In genomic region chr17:74361613-74362391, GRCh38 we compare ENCODE assay signal across 9 cellular contexts. TPM values are rescaled to one million over a fixed set of nuclear protein-coding genes. Genes with fewer than 3 reads are reported as not detected.
DNase-seq lines count a peak whose midpoint lies in the region; ATAC-seq and TF ChIP-seq lines count a peak whose summit lies in the region.
"Had no signal": no experiment of that assay in that cellular context is flagged by ENCODE, and none has a peak within 500 bp of the region (broad histone marks: within the 10 kb centered on the region; RNA-seq: fewer than 3 reads in every experiment).

A gene with protein sequence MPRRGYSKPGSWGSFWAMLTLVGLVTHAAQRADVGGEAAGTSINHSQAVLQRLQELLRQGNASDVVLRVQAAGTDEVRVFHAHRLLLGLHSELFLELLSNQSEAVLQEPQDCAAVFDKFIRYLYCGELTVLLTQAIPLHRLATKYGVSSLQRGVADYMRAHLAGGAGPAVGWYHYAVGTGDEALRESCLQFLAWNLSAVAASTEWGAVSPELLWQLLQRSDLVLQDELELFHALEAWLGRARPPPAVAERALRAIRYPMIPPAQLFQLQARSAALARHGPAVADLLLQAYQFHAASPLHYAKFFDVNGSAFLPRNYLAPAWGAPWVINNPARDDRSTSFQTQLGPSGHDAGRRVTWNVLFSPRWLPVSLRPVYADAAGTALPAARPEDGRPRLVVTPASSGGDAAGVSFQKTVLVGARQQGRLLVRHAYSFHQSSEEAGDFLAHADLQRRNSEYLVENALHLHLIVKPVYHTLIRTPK (minus strand): TSS chr17:74361868. CDS start chr17:74361819, 49 bp downstream.

- peak; percentile 43 for ATAC-seq in central memory CD8-positive, alpha-beta T cell (replicated peaks; ENCODE audit: extremely low read depth, poor library complexity, severe bottlenecking)
- ATAC-seq in left lobe of liver (peak; percentile 79), GM21515 (IDR thresholded peaks at IDR 0.05; ENCODE audit: unreplicated experiment) (no peak), HG03460 (IDR thresholded peaks at IDR 0.05; ENCODE audit: unreplicated experiment) (no peak)

- H3K27me3 Mint-ChIP-seq in central memory CD8-positive, alpha-beta T cell, result peaks cover 38% of the 10 kb centered on the region

- no peaks in the 10 kb centered on the region for H3K4me1 Mint-ChIP-seq in central memory CD8-positive, alpha-beta T cell

- POLR2A ChIA-PET in HEK293 (lab: Yijun Ruan, JAX), result interaction anchor here (1.0 to 1.4 kb wide), 3 partner anchors 17 to 158 kb away, joined by 3 to 5 read pairs (median 5); partner anchors contain the start of gene RPL38

- H3K9me3 Mint-ChIP-seq in central memory CD8-positive, alpha-beta T cell, result no peaks in the 10 kb centered on the region

- peak; percentile 41 for TF ChIP-seq CTCF in AG09319 (IDR thresholded peaks at IDR 0.05; ENCODE audit: low read depth, low read length)
- TF ChIP-seq CTCF in HEK293 (tag by site-specific recombination; IDR thresholded peaks at IDR 0.05), result peak; percentile 79

- DNase-seq in AG09319 (ENCODE audit: extremely low read depth, low read depth) (no peak), SJCRH30 (peak; percentile 28 to 46), left lobe of liver (ENCODE audit: low spot score) (peak; percentile 56)
- no peak for DNase-seq in central memory CD8-positive, alpha-beta T cell (ENCODE audit: low spot score in 2 of 2)

- H3K4me3 ChIP-seq in HEK293 (ENCODE audit: low read depth, low read length) (no peak within 1 kb of the TSS), SJCRH30 (no peak within 1 kb of the TSS)

- peaks cover 11% of the 10 kb centered on the region; the same call in 1 of the 2 replicates for H3K27me3 ChIP-seq in SJCRH30

- H3K27ac ChIP-seq in HEK293 (ENCODE audit: extremely low read depth, low read depth, low read length), result no peak within 1 kb of the TSS
- no peak within 1 kb of the TSS for H3K27ac ChIP-seq in SJCRH30
- H3K27ac ChIP-seq in temporal lobe (ENCODE audit: low read depth, low read length), result peak within 1 kb of the TSS; percentile 55
- H3K27ac ChIP-seq: epithelial cell of prostate had no signal

- H3K36me3 ChIP-seq in HEK293 (ENCODE audit: control insufficient read depth in 2 of 2, insufficient read depth in 1 of 2, low read length in 2 of 2) (no peaks in the 10 kb centered on the region), SJCRH30 (no peaks in the 10 kb centered on the region)

- H3K36me3 Mint-ChIP-seq in central memory CD8-positive, alpha-beta T cell (ENCODE audit: insufficient read depth), result peaks cover 3% of the 10 kb centered on the region

- no peak within 1 kb of the TSS for H3K4me3 Mint-ChIP-seq in central memory CD8-positive, alpha-beta T cell

- no peak within 1 kb of the TSS for H3K27ac Mint-ChIP-seq in central memory CD8-positive, alpha-beta T cell (ENCODE audit: low read depth)

- H3K9me3 ChIP-seq in HEK293 (ENCODE audit: control insufficient read depth, insufficient read depth, low read depth, low read length), result no peaks in the 10 kb centered on the region
- H3K9me3 ChIP-seq in SJCRH30 (replicated peaks), result no peaks in the 10 kb centered on the region

- CTCF ChIA-PET in HEK293 (lab: Yijun Ruan, JAX), result interaction anchor here (0.5 to 7.0 kb wide), 19 partner anchors 8 to 205 kb away, joined by 3 to 104 read pairs (median 4); no protein-coding TSS in a partner anchor

- H3K4me1 ChIP-seq in HEK293 (ENCODE audit: control insufficient read depth, insufficient read depth, low read length) (no peaks in the 10 kb centered on the region), SJCRH30 (no peaks in the 10 kb centered on the region)

TF ChIP-seq in HEK293, 187 proteins besides CTCF, POLR2A, EP300 and RAD21:
- TF ChIP-seq ZNF654 (tag by site-specific recombination; IDR thresholded peaks at IDR 0.05; ENCODE audit: low read depth) (peak; percentile 36), ZNF660 (tag by site-specific recombination; IDR thresholded peaks at IDR 0.05) (no peak)

RNA-seq across cellular contexts. Expression of the gene that starts here (rescaled TPM):
- total RNA-seq in SJCRH30 (2014; rRNA removed; shearing (Covaris generic)), result not detected in 2 replicates
- total RNA-seq in left lobe of liver (not detected), temporal lobe (4.4 TPM)

Comparison
In these comparisons a context has a peak if more than half of its experiments do, and no peak if none do; other contexts are left out.
1. Peak in DNase-seq in SJCRH30; RNA of the gene not detected or under 1 TPM.
2. Peak in DNase-seq and ATAC-seq in left lobe of liver; RNA of the gene not detected or under 1 TPM.